In genomic region chr1:183278736-183279591, GRCh38 we compare ENCODE assay signal across 8 cellular contexts.
DNase-seq lines count a peak whose midpoint lies in the region; ATAC-seq, FAIRE-seq and TF ChIP-seq lines count a peak whose summit lies in the region.
"Had no signal": no experiment of that assay in that cellular context is flagged by ENCODE, and none has a peak within 500 bp of the region (broad histone marks: within the 10 kb centered on the region; RNA-seq: fewer than 3 reads in every experiment).

No MANE protein-coding gene starts in this region.

- ATAC-seq in GM19324 (IDR thresholded peaks at IDR 0.05; ENCODE audit: low FRiP score, unreplicated experiment) = no peak

- H3K4me3 ChIP-seq in fibroblast of villous mesenchyme (ENCODE audit: low read depth, low read length) = no peak overlapping the region

- TF ChIP-seq CTCF in fibroblast of villous mesenchyme (IDR thresholded peaks at IDR 0.05; ENCODE audit: insufficient read depth, low read depth, low read length) = no peak

- DNase-seq in HPDE6-E6E7 (ENCODE audit: extremely low spot score) (peak; percentile 72), SW480 (ENCODE audit: low spot score) (peak; percentile 77), fibroblast of villous mesenchyme (ENCODE audit: low read depth) (peak; percentile 79), smooth muscle cell of the brain vasculature (ENCODE audit: low read depth, low spot score) (peak; percentile 65), GM12892 (ENCODE audit: insufficient read length) (no peak), NCI-H146 (lab: John Stamatoyannopoulos, UW) (no peak)
- DNase-seq: activated naive CD4-positive, alpha-beta T cell treated with anti-CD3 and anti-CD28 coated beads, Interleukin-2, amount 50 U/mL, for 16 hours had no signal

- no peak for TF ChIP-seq POLR2A in GM12892 (IDR thresholded peaks at IDR 0.05; ENCODE audit: low read depth, low read length)

- FAIRE-seq in GM12892 (lab: Jason Lieb, UNC) = no peak

Comparison
In these comparisons a context has a peak if more than half of its experiments do, and no peak if none do; other contexts are left out.
1. DNase-seq: peak in HPDE6-E6E7 (single experiment), SW480 (single experiment), fibroblast of villous mesenchyme (single experiment) and smooth muscle cell of the brain vasculature (single experiment); none in GM12892 (single experiment) and NCI-H146 (single experiment).